8 cellular contexts compared by ENCODE assay signal in genomic region chr1:220046052-220046930, GRCh38. TPM values are rescaled to one million over a fixed set of nuclear protein-coding genes. Genes with fewer than 3 reads are reported as not detected.
DNase-seq lines count a peak whose midpoint lies in the region; ATAC-seq and TF ChIP-seq lines count a peak whose summit lies in the region.

Gene EPRS1 (minus strand): TSS chr1:220046505. CDS start chr1:220046388, 117 bp downstream.

- H4K8ac ChIP-seq in trophoblast cell (ENCODE audit: low read depth, low read length) = peak within 1 kb of the TSS; percentile 96

- no peak within 1 kb of the TSS for H2BK5ac ChIP-seq in trophoblast cell (ENCODE audit: low read depth, low read length, poor library complexity)

- H3K4me1 Mint-ChIP-seq in activated naive CD8-positive, alpha-beta T cell treated with anti-CD3 and anti-CD28 coated beads, Interleukin-2, amount 50 U/mL, for 24 hours = peaks cover 49% of the 10 kb centered on the region
- H3K4me1 Mint-ChIP-seq in type B pancreatic cell (ENCODE audit: unreplicated experiment) = peaks cover 14% of the 10 kb centered on the region

- peak within 1 kb of the TSS; percentile 78 for H2AFZ ChIP-seq in trophoblast cell (ENCODE audit: insufficient read depth, low read length, poor library complexity)

- peak within 1 kb of the TSS; percentile 56 for H3K4ac ChIP-seq in trophoblast cell (ENCODE audit: low read depth, low read length)

- TF ChIP-seq CTCF in GM12864 (IDR thresholded peaks at IDR 0.05; ENCODE audit: low read depth, low read length, missing control alignments) = peak; percentile 69
- peak; percentile 58 for TF ChIP-seq CTCF in cardiac muscle cell (IDR thresholded peaks at IDR 0.05; ENCODE audit: low read depth, low read length)
- TF ChIP-seq CTCF in type B pancreatic cell (conservative IDR thresholded peaks at IDR 0.05) = peak; percentile 81

- no peaks in the 10 kb centered on the region for H3K9me3 ChIP-seq in cardiac muscle cell (ENCODE audit: low read depth)
- H3K9me3 ChIP-seq in trophoblast cell (ENCODE audit: insufficient read depth, low read depth, low read length) = no peaks in the 10 kb centered on the region

- peaks cover 4% of the 10 kb centered on the region for H3K79me1 ChIP-seq in trophoblast cell (ENCODE audit: low read length)

- H2BK12ac ChIP-seq in trophoblast cell (ENCODE audit: low read length) = no peak within 1 kb of the TSS

- no peaks in the 10 kb centered on the region for H3K36me3 ChIP-seq in cardiac muscle cell
- peaks cover 0 to 1% of the 10 kb centered on the region in 2 experiments for H3K36me3 ChIP-seq in trophoblast cell (ENCODE audit: control insufficient read depth in 1 of 2, insufficient read depth in 2 of 2, low read length in 2 of 2)

- H3K27ac ChIP-seq in cardiac muscle cell (peak within 1 kb of the TSS; percentile 73), trophoblast cell (ENCODE audit: low read depth, low read length) (no peak within 1 kb of the TSS)

- H2AK5ac ChIP-seq in trophoblast cell (ENCODE audit: low read length) = no peak within 1 kb of the TSS

- H3K14ac ChIP-seq in trophoblast cell (ENCODE audit: low read length) = peak within 1 kb of the TSS; percentile 76

- H3K27ac Mint-ChIP-seq in activated naive CD8-positive, alpha-beta T cell treated with anti-CD3 and anti-CD28 coated beads, Interleukin-2, amount 50 U/mL, for 24 hours = peak within 1 kb of the TSS; percentile 97
- H3K27ac Mint-ChIP-seq in type B pancreatic cell = peak within 1 kb of the TSS; percentile 96

- WGBS in trophoblast cell (ENCODE audit: extremely low coverage, insufficient coverage, insufficient read length) = no CpG with 5 or more reads among the region's 71 CpGs

- H3K79me2 ChIP-seq in trophoblast cell (ENCODE audit: control insufficient read depth, insufficient read depth, low read length, poor library complexity) = peaks cover 5% of the 10 kb centered on the region

- H3K18ac ChIP-seq in trophoblast cell (ENCODE audit: low read length) = peak within 1 kb of the TSS; percentile 27

- peaks cover 26% of the 10 kb centered on the region for H3K36me3 Mint-ChIP-seq in activated naive CD8-positive, alpha-beta T cell treated with anti-CD3 and anti-CD28 coated beads, Interleukin-2, amount 50 U/mL, for 24 hours (ENCODE audit: low read depth)
- H3K36me3 Mint-ChIP-seq in type B pancreatic cell = peaks cover 5% of the 10 kb centered on the region

- peak within 1 kb of the TSS; percentile 86 for H4K12ac ChIP-seq in trophoblast cell (ENCODE audit: low read depth, low read length)

- H3K27me3 ChIP-seq in cardiac muscle cell (no peaks in the 10 kb centered on the region), trophoblast cell (ENCODE audit: insufficient read depth, low read length) (no peaks in the 10 kb centered on the region)

- DNase-seq in GM12864 (ENCODE audit: low read depth) = peak; percentile 98
- DNase-seq in NCI-H1105 treated with DMSO at 0.1 percent for 48 hours (lab: John Stamatoyannopoulos, UW) = peak; percentile 98
- peak; percentile 80 to 90 for DNase-seq in SW 1271 (lab: John Stamatoyannopoulos, UW)
- peak; percentile 91 for DNase-seq in activated naive CD8-positive, alpha-beta T cell treated with anti-CD3 and anti-CD28 coated beads, Interleukin-2, amount 50 U/mL, for 24 hours
- peak; percentile 96 to 99 for DNase-seq in cardiac muscle cell (ENCODE audit: low read depth in 1 of 2, low spot score in 1 of 2)
- peak; percentile 97 to 99 for DNase-seq in trophoblast cell
- peak; percentile 94 for DNase-seq in type B pancreatic cell (ENCODE audit: extremely low spot score, unreplicated experiment)

- H3K4me3 ChIP-seq in GM12864 (ENCODE audit: low read depth, low read length) (peak within 1 kb of the TSS; percentile 94), cardiac muscle cell (peak within 1 kb of the TSS; percentile 62), trophoblast cell (ENCODE audit: low read depth, low read length) (peak within 1 kb of the TSS; percentile 88)

- H4K91ac ChIP-seq in trophoblast cell (ENCODE audit: low read depth, low read length) = peak within 1 kb of the TSS; percentile 56

- H3K4me2 ChIP-seq in trophoblast cell (ENCODE audit: low read length) = peak within 1 kb of the TSS; percentile 88

- H3K27me3 Mint-ChIP-seq in activated naive CD8-positive, alpha-beta T cell treated with anti-CD3 and anti-CD28 coated beads, Interleukin-2, amount 50 U/mL, for 24 hours = peaks cover 2% of the 10 kb centered on the region
- no peaks in the 10 kb centered on the region for H3K27me3 Mint-ChIP-seq in type B pancreatic cell

- H3K9ac ChIP-seq in trophoblast cell (ENCODE audit: low read length) = peak within 1 kb of the TSS; percentile 44

- no peaks in the 10 kb centered on the region for H3K9me3 Mint-ChIP-seq in activated naive CD8-positive, alpha-beta T cell treated with anti-CD3 and anti-CD28 coated beads, Interleukin-2, amount 50 U/mL, for 24 hours
- H3K9me3 Mint-ChIP-seq in type B pancreatic cell = no peaks in the 10 kb centered on the region

- H3K4me1 ChIP-seq in cardiac muscle cell (ENCODE audit: low read depth) (peaks cover 12% of the 10 kb centered on the region), trophoblast cell (ENCODE audit: control insufficient read depth in 1 of 2, insufficient read depth in 2 of 2, low read length in 2 of 2) (no peaks in the 10 kb centered on the region)

- H2BK120ac ChIP-seq in trophoblast cell (ENCODE audit: insufficient read depth, low read length, poor library complexity) = peak within 1 kb of the TSS; percentile 45

- peak; percentile 99 for ATAC-seq in HG02642 (IDR thresholded peaks at IDR 0.05; ENCODE audit: poor library complexity, unreplicated experiment)
- peak; percentile 98 for ATAC-seq in activated naive CD8-positive, alpha-beta T cell treated with anti-CD3 and anti-CD28 coated beads, Interleukin-2, amount 50 U/mL, for 24 hours

- no peak within 1 kb of the TSS for H3K23ac ChIP-seq in trophoblast cell (ENCODE audit: low read length)

- peak within 1 kb of the TSS; percentile 96 for H3K4me3 Mint-ChIP-seq in activated naive CD8-positive, alpha-beta T cell treated with anti-CD3 and anti-CD28 coated beads, Interleukin-2, amount 50 U/mL, for 24 hours
- H3K4me3 Mint-ChIP-seq in type B pancreatic cell = peak within 1 kb of the TSS; percentile 94

RNA-seq across cellular contexts. Expression of gene EPRS1, which starts in this region (rescaled TPM):
- total RNA-seq in cardiac muscle cell (39.1 and 47.8 TPM in 2 replicates), type B pancreatic cell (ENCODE audit: low replicate concordance) (99.6 and 116 TPM in 2 replicates)
- polyA plus RNA-seq in cardiac muscle cell = 54.0 and 75.8 TPM in 2 replicates
- 99.4 and 103 TPM in 2 replicates for polyA plus RNA-seq in trophoblast cell (2013)
